In genomic region chr4:80069837-80070788, GRCh38 we compare ENCODE assay signal across 8 cellular contexts. TPM values are rescaled to one million over a fixed set of nuclear protein-coding genes. Genes with fewer than 3 reads are reported as not detected.
DNase-seq lines count a peak whose midpoint lies in the region; ATAC-seq and TF ChIP-seq lines count a peak whose summit lies in the region.

No MANE protein-coding gene starts in this region.

- H3K27me3 ChIP-seq in Caco-2 (replicated peaks; ENCODE audit: control insufficient read depth, insufficient read depth, low read length): peaks cover 2% of the 10 kb centered on the region; the same call in 1 of the 2 replicates

- DNase-seq in astrocyte of the hippocampus (ENCODE audit: low read depth, low spot score) (peak; percentile 3), neural crest cell (ENCODE audit: low read depth, low spot score) (no peak), sciatic nerve (ENCODE audit: low spot score) (no peak), Kasumi-1 (lab: John Stamatoyannopoulos, UW) (no peak), Caco-2 (no peak), T-helper 9 cell (no peak)

- H3K4me3 Mint-ChIP-seq in neural crest cell: peak overlapping the region; percentile 36
- H3K4me3 Mint-ChIP-seq in Caco-2 (ENCODE audit: unreplicated experiment): no peak overlapping the region

- H3K27me3 Mint-ChIP-seq in neural crest cell (ENCODE audit: low read depth) (no peaks in the 10 kb centered on the region), Caco-2 (ENCODE audit: insufficient read depth, unreplicated experiment) (peaks cover 10% of the 10 kb centered on the region)

- H3K4me3 ChIP-seq in Caco-2 (ENCODE audit: low read depth, low read length): no peak overlapping the region

- no peaks in the 10 kb centered on the region for H3K9me3 ChIP-seq in Caco-2

- no peaks in the 10 kb centered on the region; the same call in 1 of the 2 replicates for H3K4me1 ChIP-seq in Caco-2

- POLR2A ChIA-PET in Caco-2 (lab: Charles Lee): no interaction called here

- TF ChIP-seq CTCF in neural crest cell (conservative IDR thresholded peaks at IDR 0.05) (no peak), Caco-2 (IDR thresholded peaks at IDR 0.05; ENCODE audit: insufficient read depth in 1 of 2, low read depth in 1 of 2, low read length in 1 of 2, severe bottlenecking in 1 of 2, unreplicated experiment in 1 of 2) (no peak)

- no TSS peak for BruUV-seq in Caco-2 (replicated peaks; lab: Mats Ljungman, UMichigan)

- no peaks in the 10 kb centered on the region for H3K36me3 ChIP-seq in Caco-2 (ENCODE audit: control insufficient read depth, insufficient read depth, low read length)

- H3K9me3 Mint-ChIP-seq in neural crest cell (no peaks in the 10 kb centered on the region), Caco-2 (ENCODE audit: unreplicated experiment) (no peaks in the 10 kb centered on the region)

- intact Hi-C loops in sciatic nerve (cut with DNase I) (loop anchor here (5.0 kb wide), 2 partner anchors 93 to 1417 kb away; no protein-coding TSS in a partner anchor), Caco-2 (cut with micrococcal nuclease; ENCODE audit: unreplicated experiment) (no loop called here)

- H3K4me1 Mint-ChIP-seq in neural crest cell (peaks cover 24% of the 10 kb centered on the region), Caco-2 (ENCODE audit: low read depth, unreplicated experiment) (no peaks in the 10 kb centered on the region)

- H3K36me3 Mint-ChIP-seq in neural crest cell (ENCODE audit: low read depth): peaks cover 4% of the 10 kb centered on the region
- peaks cover 5% of the 10 kb centered on the region for H3K36me3 Mint-ChIP-seq in Caco-2 (ENCODE audit: insufficient read depth, unreplicated experiment)

- H3K27ac Mint-ChIP-seq in neural crest cell (ENCODE audit: unreplicated experiment) (no peak overlapping the region), Caco-2 (ENCODE audit: unreplicated experiment) (no peak overlapping the region)

- ATAC-seq in GM18498 (IDR thresholded peaks at IDR 0.05; ENCODE audit: unreplicated experiment): peak; percentile 29
- ATAC-seq in HG02852 (IDR thresholded peaks at IDR 0.05; ENCODE audit: unreplicated experiment): peak; percentile 17
- ATAC-seq in sciatic nerve: no peak

- CTCF ChIA-PET in Caco-2 (lab: Charles Lee): no interaction called here

RNA-seq across cellular contexts. Expression of gene ANTXR2, which starts 2.9 kb away (rescaled TPM):
- 35.6 and 36.7 TPM in 2 replicates for total RNA-seq in neural crest cell
- total RNA-seq in sciatic nerve: 94.4 TPM
- total RNA-seq in Caco-2 (2022): 0.97 and 1.4 TPM in 2 replicates

Comparison
In these comparisons a context has a peak if more than half of its experiments do, and no peak if none do; other contexts are left out.
1. RNA of gene ANTXR2, which starts 2.9 kb away (total RNA-seq): 94.4 TPM in sciatic nerve (single experiment) and 35.6 to 36.7 TPM in neural crest cell; 0.97 to 1.4 TPM in Caco-2; every median in the first group is over 10 times any median in the second.